In genomic region chr16:80591071-80591935, GRCh38 we compare ENCODE assay signal across 16 cellular contexts. TPM values are rescaled to one million over a fixed set of nuclear protein-coding genes. Genes with fewer than 3 reads are reported as not detected.
A peak's percentile ranks its signal among the peaks of the same experiment; 100 is the strongest.
DNase-seq lines count a peak whose midpoint lies in the region; ATAC-seq and TF ChIP-seq lines count a peak whose summit lies in the region.
"Had no signal": no experiment of that assay in that cellular context is flagged by ENCODE, and none has a peak within 500 bp of the region (broad histone marks: within the 10 kb centered on the region; RNA-seq: fewer than 3 reads in every experiment).

No MANE protein-coding gene starts in this region.

- H3K27me3 Mint-ChIP-seq in activated CD4-positive, alpha-beta T cell treated with anti-CD3 and anti-CD28 coated beads for 36 hours = peaks cover 11% of the 10 kb centered on the region
- H3K27me3 Mint-ChIP-seq in activated T-cell treated with anti-CD3 and anti-CD28 coated beads, Interleukin-2, amount 50 U/mL, for 24 hours = peaks cover 22% of the 10 kb centered on the region
- H3K27me3 Mint-ChIP-seq in natural killer cell treated with Interleukin-12 subunit alpha and Interleukin-12 subunit beta and Interleukin-15 and Interleukin-18, amount 100 ng/mL, for 72 hours = peaks cover 26 to 35% of the 10 kb centered on the region in 2 donors

- no peak for TF ChIP-seq CTCF in brain microvascular endothelial cell (IDR thresholded peaks at IDR 0.05; ENCODE audit: low read depth, low read length, missing control alignments)

- H3K36me3 ChIP-seq in brain microvascular endothelial cell (replicated peaks) = no peaks in the 10 kb centered on the region

- H3K4me3 ChIP-seq in brain microvascular endothelial cell (ENCODE audit: low read depth, low read length) = no peak overlapping the region
- H3K4me3 ChIP-seq: smooth muscle cell had no signal

- intact Hi-C loops in activated CD4-positive, alpha-beta T cell treated with anti-CD3 and anti-CD28 coated beads for 36 hours (cut with DNase I, micrococcal nuclease) = no loop called here

- in situ Hi-C loops in brain microvascular endothelial cell (cut with HindIII; ENCODE audit: low pct_ligation_motif_present, low sequenced_read_pairs) = no loop called here

- peak overlapping the region; percentile 11 for H3K27ac Mint-ChIP-seq in activated CD4-positive, alpha-beta T cell treated with anti-CD3 and anti-CD28 coated beads for 36 hours
- H3K27ac Mint-ChIP-seq in activated T-cell treated with anti-CD3 and anti-CD28 coated beads, Interleukin-2, amount 50 U/mL, for 24 hours = peak overlapping the region; percentile 24
- peak overlapping the region in 1 of 2 donors; percentile 19 for H3K27ac Mint-ChIP-seq in natural killer cell treated with Interleukin-12 subunit alpha and Interleukin-12 subunit beta and Interleukin-15 and Interleukin-18, amount 100 ng/mL, for 72 hours

- peaks cover 5% of the 10 kb centered on the region for H3K9me3 Mint-ChIP-seq in activated CD4-positive, alpha-beta T cell treated with anti-CD3 and anti-CD28 coated beads for 36 hours (ENCODE audit: low read depth)
- H3K9me3 Mint-ChIP-seq in activated T-cell treated with anti-CD3 and anti-CD28 coated beads, Interleukin-2, amount 50 U/mL, for 24 hours = peaks cover 6% of the 10 kb centered on the region
- peaks cover 7% of the 10 kb centered on the region for H3K9me3 Mint-ChIP-seq in natural killer cell treated with Interleukin-12 subunit alpha and Interleukin-12 subunit beta and Interleukin-15 and Interleukin-18, amount 100 ng/mL, for 72 hours

- no peaks in the 10 kb centered on the region for H3K27me3 ChIP-seq in brain microvascular endothelial cell (replicated peaks)

- peaks cover 22% of the 10 kb centered on the region for H3K4me1 Mint-ChIP-seq in activated CD4-positive, alpha-beta T cell treated with anti-CD3 and anti-CD28 coated beads for 36 hours
- peaks cover 30% of the 10 kb centered on the region for H3K4me1 Mint-ChIP-seq in activated T-cell treated with anti-CD3 and anti-CD28 coated beads, Interleukin-2, amount 50 U/mL, for 24 hours (ENCODE audit: low read depth)
- peaks cover 14 to 39% of the 10 kb centered on the region in 2 donors for H3K4me1 Mint-ChIP-seq in natural killer cell treated with Interleukin-12 subunit alpha and Interleukin-12 subunit beta and Interleukin-15 and Interleukin-18, amount 100 ng/mL, for 72 hours (ENCODE audit: low read depth in 2 of 2)

- H3K27ac ChIP-seq in brain microvascular endothelial cell = no peak overlapping the region

- DNase-seq in activated CD4-positive, alpha-beta T cell treated with anti-CD3 and anti-CD28 coated beads for 36 hours = peak; percentile 30
- no peak for DNase-seq in activated CD4-positive, alpha-beta T cell treated with anti-CD3 and anti-CD28 coated beads, Interleukin-2, amount 50 U/mL, for 1 hour
- no peak for DNase-seq in activated T-cell treated with anti-CD3 and anti-CD28 coated beads, Interleukin-2, amount 50 U/mL, for 24 hours
- no peak for DNase-seq in natural killer cell treated with Interleukin-12 subunit alpha and Interleukin-12 subunit beta and Interleukin-15 and Interleukin-18, amount 100 ng/mL, for 72 hours (ENCODE audit: low spot score)
- no peak for DNase-seq in brain microvascular endothelial cell
- DNase-seq: dermis blood vessel endothelial cell, HCEC 1CT, NCI-H1092, NCI-H345, occipital lobe, trophoblast cell had no signal

- H3K36me3 Mint-ChIP-seq in activated CD4-positive, alpha-beta T cell treated with anti-CD3 and anti-CD28 coated beads for 36 hours (ENCODE audit: low read depth) = no peaks in the 10 kb centered on the region
- H3K36me3 Mint-ChIP-seq in activated T-cell treated with anti-CD3 and anti-CD28 coated beads, Interleukin-2, amount 50 U/mL, for 24 hours (ENCODE audit: low read depth) = no peaks in the 10 kb centered on the region
- peaks cover 32% of the 10 kb centered on the region for H3K36me3 Mint-ChIP-seq in natural killer cell treated with Interleukin-12 subunit alpha and Interleukin-12 subunit beta and Interleukin-15 and Interleukin-18, amount 100 ng/mL, for 72 hours

- POLR2A ChIA-PET in activated CD4-positive, alpha-beta T cell treated with anti-CD3 and anti-CD28 coated beads for 36 hours (lab: Charles Lee) = interaction anchor here (1.6 kb wide), 1 partner anchor 11 kb away, joined by 8 read pairs; no protein-coding TSS in a partner anchor

- ATAC-seq in activated CD4-positive, alpha-beta T cell treated with anti-CD3 and anti-CD28 coated beads for 36 hours = peak; percentile 80
- ATAC-seq in HG03457 (IDR thresholded peaks at IDR 0.05; ENCODE audit: unreplicated experiment) (peak; percentile 62), GM21390 (IDR thresholded peaks at IDR 0.05; ENCODE audit: unreplicated experiment) (no peak), HG02610 (IDR thresholded peaks at IDR 0.05; ENCODE audit: unreplicated experiment) (no peak)
- ATAC-seq in natural killer cell treated with Interleukin-12 subunit alpha and Interleukin-12 subunit beta and Interleukin-15 and Interleukin-18, amount 100 ng/mL, for 72 hours = peak; percentile 76 to 82
- ATAC-seq: Panc1 had no signal

- H3K4me3 Mint-ChIP-seq in activated CD4-positive, alpha-beta T cell treated with anti-CD3 and anti-CD28 coated beads for 36 hours = peak overlapping the region; percentile 2
- peak overlapping the region; percentile 10 for H3K4me3 Mint-ChIP-seq in activated T-cell treated with anti-CD3 and anti-CD28 coated beads, Interleukin-2, amount 50 U/mL, for 24 hours
- peak overlapping the region; percentile 67 for H3K4me3 Mint-ChIP-seq in natural killer cell treated with Interleukin-12 subunit alpha and Interleukin-12 subunit beta and Interleukin-15 and Interleukin-18, amount 100 ng/mL, for 72 hours

- CTCF ChIA-PET in activated CD4-positive, alpha-beta T cell treated with anti-CD3 and anti-CD28 coated beads for 36 hours (lab: Charles Lee) = interaction anchor here (1.1 to 1.2 kb wide), 2 partner anchors 19 to 64 kb away, joined by 4 to 5 read pairs; no protein-coding TSS in a partner anchor

RNA-seq across cellular contexts. Expression of gene DYNLRB2, which starts 50.5 kb away (rescaled TPM):
- not detected for total RNA-seq in activated CD4-positive, alpha-beta T cell treated with anti-CD3 and anti-CD28 coated beads for 36 hours
- total RNA-seq in natural killer cell treated with Interleukin-12 subunit alpha and Interleukin-12 subunit beta and Interleukin-15 and Interleukin-18, amount 100 ng/mL, for 72 hours = not detected
- total RNA-seq: dermis blood vessel endothelial cell had no signal

Comparison
In these comparisons a context has a peak if more than half of its experiments do, and no peak if none do; other contexts are left out.
1. ATAC-seq: peak in activated CD4-positive, alpha-beta T cell treated with anti-CD3 and anti-CD28 coated beads for 36 hours (single experiment), HG03457 (single experiment) and natural killer cell treated with Interleukin-12 subunit alpha and Interleukin-12 subunit beta and Interleukin-15 and Interleukin-18, amount 100 ng/mL, for 72 hours (2 of 2); none in GM21390 (single experiment) and HG02610 (single experiment).
2. H3K4me3 Mint-ChIP-seq: peak in every context shown above with its lines; median percentile 67 in natural killer cell treated with Interleukin-12 subunit alpha and Interleukin-12 subunit beta and Interleukin-15 and Interleukin-18, amount 100 ng/mL, for 72 hours; 10 in activated T-cell treated with anti-CD3 and anti-CD28 coated beads, Interleukin-2, amount 50 U/mL, for 24 hours; 2 in activated CD4-positive, alpha-beta T cell treated with anti-CD3 and anti-CD28 coated beads for 36 hours.